27 cellular contexts compared by ENCODE assay signal in the genomic region with DNA sequence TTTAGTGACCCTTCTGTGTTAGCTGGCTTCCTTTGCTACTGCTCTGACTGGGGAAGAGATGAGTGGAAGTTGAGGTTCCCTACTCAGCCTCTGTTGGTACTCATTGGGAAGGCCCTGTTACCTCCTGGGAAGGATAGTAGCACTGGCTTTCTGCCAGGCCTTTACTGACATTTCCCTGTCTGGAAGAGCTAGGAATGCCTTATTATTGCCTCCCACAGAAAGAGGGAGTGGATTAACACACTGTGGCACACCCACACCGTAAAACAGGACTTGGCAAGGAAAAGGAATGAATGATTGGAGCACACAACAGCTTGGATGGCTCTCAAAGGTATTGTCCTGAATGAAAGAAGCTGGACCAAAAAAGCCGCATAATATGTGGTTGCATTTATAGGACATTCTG. TPM values are rescaled to one million over a fixed set of nuclear protein-coding genes. Genes with fewer than 3 reads are reported as not detected.
DNase-seq lines count a peak whose midpoint lies in the region; ATAC-seq, FAIRE-seq and TF ChIP-seq lines count a peak whose summit lies in the region.
"Had no signal": no experiment of that assay in that cellular context is flagged by ENCODE, and none has a peak within 500 bp of the region (broad histone marks: within the 10 kb centered on the region; RNA-seq: fewer than 3 reads in every experiment).

No MANE protein-coding gene starts in this region.

- peak overlapping the region; percentile 25 for H3K27ac Mint-ChIP-seq in activated CD4-positive, alpha-beta T cell treated with anti-CD3 and anti-CD28 coated beads, Interleukin-2, amount 10 ng/mL, durations not matched to agents 24 days and 14 days
- H3K27ac Mint-ChIP-seq in CD4-positive, alpha-beta T cell: peak overlapping the region; percentile 95
- H3K27ac Mint-ChIP-seq in activated T-cell treated with anti-CD3 and anti-CD28 coated beads, Interleukin-2, amount 50 U/mL, for 72 hours: peak overlapping the region; percentile 51
- H3K27ac Mint-ChIP-seq in naive B cell (peak overlapping the region in 4 of 6 donors; percentile 22 to 89 (median 52)), glutamatergic neuron (ENCODE audit: unreplicated experiment) (no peak overlapping the region)
- H3K27ac Mint-ChIP-seq: GM23338 had no signal

- H3K4me2 ChIP-seq in HepG2 (ENCODE audit: low read depth, low read length): no peak overlapping the region
- H3K4me2 ChIP-seq: GM23338 had no signal

- H3K27me3 ChIP-seq in CD4-positive, alpha-beta T cell (ENCODE audit: control insufficient read depth, insufficient read depth, low read length): no peaks in the 10 kb centered on the region
- H3K27me3 ChIP-seq in HepG2 (ENCODE audit: control insufficient read depth in 1 of 2, insufficient read depth in 2 of 2, low read length in 2 of 2): peaks cover 0 to 21% of the 10 kb centered on the region in 2 experiments; a peak in 2 of 5 replicates
- H3K27me3 ChIP-seq: upper lobe of left lung had no signal

- TF ChIP-seq RAD21 in HepG2 (CRISPR knock-in tag; IDR thresholded peaks at IDR 0.05): no peak

- H3K4me1 Mint-ChIP-seq in activated CD4-positive, alpha-beta T cell treated with anti-CD3 and anti-CD28 coated beads, Interleukin-2, amount 10 ng/mL, durations not matched to agents 24 days and 14 days: peaks cover 56% of the 10 kb centered on the region
- peaks cover 92% of the 10 kb centered on the region for H3K4me1 Mint-ChIP-seq in CD4-positive, alpha-beta T cell (ENCODE audit: low read depth)
- peaks cover 73% of the 10 kb centered on the region for H3K4me1 Mint-ChIP-seq in activated T-cell treated with anti-CD3 and anti-CD28 coated beads, Interleukin-2, amount 50 U/mL, for 72 hours (ENCODE audit: low read depth)
- H3K4me1 Mint-ChIP-seq in naive B cell (peaks cover 17 to 32% (median 23%) of the 10 kb centered on the region in 3 donors), glutamatergic neuron (ENCODE audit: low read depth, unreplicated experiment) (no peaks in the 10 kb centered on the region)

- DNase-seq in activated CD4-positive, alpha-beta T cell treated with anti-CD3 and anti-CD28 coated beads, Interleukin-2, amount 10 ng/mL, durations not matched to agents 24 days and 14 days: no peak
- DNase-seq in activated CD4-positive, alpha-beta T cell treated with anti-CD3 and anti-CD28 coated beads, Interleukin-2, amount 50 U/mL, for 1 hour: no peak
- DNase-seq in CD4-positive, alpha-beta T cell: no peak
- DNase-seq in activated T-cell treated with anti-CD3 and anti-CD28 coated beads, Interleukin-2, amount 50 U/mL, for 72 hours: no peak
- DNase-seq in naive B cell (no peak), HepG2 (ENCODE audit: low spot score) (no peak), kidney (no peak), glutamatergic neuron (no peak)
- DNase-seq: activated gamma-delta T cell; AML-193; anterior cingulate cortex; cortex of kidney; DMS53; GF-D8; IMR-90; lower lobe of right lung; NCI-H1105 treated with DMSO at 0.1 percent for 48 hours; NCI-H2081; NCI-H345; OCI-M1; stimulated activated CD8-positive, alpha-beta memory T cell treated with anti-CD3 and anti-CD28 coated beads, Interleukin-4, amount 100 ng/mL, for 48 hours; upper lobe of left lung had no signal

- POLR2A ChIA-PET in CD4-positive, alpha-beta T cell (lab: Charles Lee): interaction anchor here (0.6 to 4.7 kb wide), 3 partner anchors 12 to 53 kb away, joined by 3 to 30 read pairs (median 7); a partner anchor contains a TSS
- POLR2A ChIA-PET in HepG2 (lab: Yijun Ruan, JAX): no interaction called here

- no peak for TF ChIP-seq CTCF in CD4-positive, alpha-beta T cell (IDR thresholded peaks at IDR 0.05)
- TF ChIP-seq CTCF in HepG2 (CRISPR knock-in tag; IDR thresholded peaks at IDR 0.05) (no peak), kidney (IDR thresholded peaks at IDR 0.05; ENCODE audit: borderline replicate concordance, extremely low read depth, insufficient read depth) (no peak), glutamatergic neuron (IDR thresholded peaks at IDR 0.05; ENCODE audit: partially characterized antibody, unreplicated experiment) (no peak)

- H3K4me1 ChIP-seq in HepG2 (ENCODE audit: insufficient read depth, low read length): no peaks in the 10 kb centered on the region
- H3K4me1 ChIP-seq in kidney (ENCODE audit: control insufficient read depth in 1 of 2, insufficient read depth in 1 of 2, low read depth in 1 of 2, low read length in 2 of 2): peaks cover 0 to 2% of the 10 kb centered on the region in 2 donors
- H3K4me1 ChIP-seq: lower lobe of right lung, upper lobe of left lung had no signal

- TF ChIP-seq POLR2A in HepG2 (IDR thresholded peaks at IDR 0.05; ENCODE audit: insufficient read depth in 1 of 2, low read depth in 2 of 2, low read length in 2 of 2): no peak

- ATAC-seq in CD4-positive, alpha-beta T cell (ENCODE audit: poor library complexity): no peak
- ATAC-seq in activated T-cell treated with anti-CD3 and anti-CD28 coated beads, Interleukin-2, amount 50 U/mL, for 72 hours (replicated peaks in 1 of 2): no peak
- ATAC-seq in naive B cell (ENCODE audit: low read depth in 2 of 2) (no peak), HepG2 (no peak)
- ATAC-seq: GM23338, lower lobe of right lung had no signal

- no TSS peak for BruUV-seq in HepG2 (replicated peaks; lab: Mats Ljungman, UMichigan)

- peak overlapping the region; percentile 6 for H3K4me3 Mint-ChIP-seq in activated CD4-positive, alpha-beta T cell treated with anti-CD3 and anti-CD28 coated beads, Interleukin-2, amount 10 ng/mL, durations not matched to agents 24 days and 14 days
- peak overlapping the region; percentile 52 for H3K4me3 Mint-ChIP-seq in CD4-positive, alpha-beta T cell
- H3K4me3 Mint-ChIP-seq in activated T-cell treated with anti-CD3 and anti-CD28 coated beads, Interleukin-2, amount 50 U/mL, for 72 hours: peak overlapping the region in 1 of 2 donors; percentile 39
- H3K4me3 Mint-ChIP-seq in naive B cell: no peak overlapping the region
- H3K4me3 Mint-ChIP-seq in glutamatergic neuron (ENCODE audit: unreplicated experiment): no peak overlapping the region
- H3K4me3 Mint-ChIP-seq: GM23338 had no signal

- H3K36me3 ChIP-seq in HepG2 (replicated peaks in 1 of 2; ENCODE audit: control insufficient read depth in 1 of 2, insufficient read depth in 2 of 2, low read length in 2 of 2): no peaks in the 10 kb centered on the region
- H3K36me3 ChIP-seq in kidney (ENCODE audit: control insufficient read depth in 1 of 2, insufficient read depth in 2 of 2, low read length in 2 of 2): no peaks in the 10 kb centered on the region
- H3K36me3 ChIP-seq: lower lobe of right lung, upper lobe of left lung had no signal

- in situ Hi-C loops in HepG2 (cut with HindIII; ENCODE audit: extremely low pct_ligation_motif_present, low pct_unique_long_range_greater_than_20kb): no loop called here

- H3K9me3 Mint-ChIP-seq in activated CD4-positive, alpha-beta T cell treated with anti-CD3 and anti-CD28 coated beads, Interleukin-2, amount 10 ng/mL, durations not matched to agents 24 days and 14 days: peaks cover under 1% of the 10 kb centered on the region
- no peaks in the 10 kb centered on the region for H3K9me3 Mint-ChIP-seq in CD4-positive, alpha-beta T cell
- peaks cover 0 to under 1% of the 10 kb centered on the region in 2 donors for H3K9me3 Mint-ChIP-seq in activated T-cell treated with anti-CD3 and anti-CD28 coated beads, Interleukin-2, amount 50 U/mL, for 72 hours
- H3K9me3 Mint-ChIP-seq in naive B cell (no peaks in the 10 kb centered on the region), glutamatergic neuron (ENCODE audit: unreplicated experiment) (peaks cover 2% of the 10 kb centered on the region)
- H3K9me3 Mint-ChIP-seq: GM23338 had no signal

- no peaks in the 10 kb centered on the region for H4K20me1 ChIP-seq in HepG2 (ENCODE audit: insufficient read depth, low read length)

- no peaks in the 10 kb centered on the region for H3K9me3 ChIP-seq in CD4-positive, alpha-beta T cell (ENCODE audit: control insufficient read depth, low read length)
- H3K9me3 ChIP-seq in HepG2 (ENCODE audit: low read length) (no peaks in the 10 kb centered on the region), kidney (ENCODE audit: control insufficient read depth in 1 of 2, low read length in 2 of 2) (no peaks in the 10 kb centered on the region)
- H3K9me3 ChIP-seq: lower lobe of right lung, upper lobe of left lung had no signal

- WGBS in HepG2 (ENCODE audit: low lambda C conversion rate): 25% methylated on average over 2 of the region's 2 CpGs

- TF ChIP-seq EP300 in HepG2 (IDR thresholded peaks at IDR 0.05; ENCODE audit: low read depth in 2 of 2, low read length in 2 of 2) (no peak), HepG2 (CRISPR knock-in tag; IDR thresholded peaks at IDR 0.05; ENCODE audit: borderline replicate concordance) (no peak)

- H3K9ac ChIP-seq in HepG2 (ENCODE audit: insufficient read depth, low read depth, low read length) (no peak overlapping the region), kidney (ENCODE audit: low read length in 2 of 2) (no peak overlapping the region)

- H2AFZ ChIP-seq in HepG2 (ENCODE audit: low read length): no peak overlapping the region
- H2AFZ ChIP-seq: GM23338 had no signal

- no peak overlapping the region for H3K27ac ChIP-seq in CD4-positive, alpha-beta T cell (ENCODE audit: low read depth, low read length)
- H3K27ac ChIP-seq in HepG2 (ENCODE audit: extremely low read length, insufficient read depth, low read length): no peak overlapping the region
- H3K27ac ChIP-seq in kidney (ENCODE audit: low read depth in 2 of 2, low read length in 2 of 2): no peak overlapping the region
- H3K27ac ChIP-seq: lower lobe of right lung, upper lobe of left lung had no signal

- CTCF ChIA-PET in CD4-positive, alpha-beta T cell (lab: Charles Lee): interaction anchor here (0.9 to 1.4 kb wide), 3 partner anchors 15 to 93 kb away, joined by 3 to 4 read pairs (median 4); no protein-coding TSS in a partner anchor
- CTCF ChIA-PET in HepG2 (lab: Yijun Ruan, JAX; ENCODE audit: low intra/inter-chr PET ratio, low total read pairs): no interaction called here

- H3K36me3 Mint-ChIP-seq in activated CD4-positive, alpha-beta T cell treated with anti-CD3 and anti-CD28 coated beads, Interleukin-2, amount 10 ng/mL, durations not matched to agents 24 days and 14 days (ENCODE audit: low read depth): peaks cover 38% of the 10 kb centered on the region
- H3K36me3 Mint-ChIP-seq in CD4-positive, alpha-beta T cell (ENCODE audit: low read depth): peaks cover 87% of the 10 kb centered on the region
- peaks cover 3 to 8% of the 10 kb centered on the region in 2 donors for H3K36me3 Mint-ChIP-seq in activated T-cell treated with anti-CD3 and anti-CD28 coated beads, Interleukin-2, amount 50 U/mL, for 72 hours (ENCODE audit: insufficient read depth in 2 of 2)
- H3K36me3 Mint-ChIP-seq in naive B cell (peaks cover 7 to 26% of the 10 kb centered on the region in 2 donors), glutamatergic neuron (ENCODE audit: unreplicated experiment) (peaks cover 1% of the 10 kb centered on the region)

- H3K4me3 ChIP-seq in HepG2 (replicated peaks in 1 of 3; ENCODE audit: insufficient read depth in 1 of 3, low read depth in 2 of 3, low read length in 3 of 3) (no peak overlapping the region), kidney (ENCODE audit: low read length in 2 of 2) (no peak overlapping the region)
- H3K4me3 ChIP-seq: GM23338, lower lobe of right lung, upper lobe of left lung had no signal

- intact Hi-C loops in activated CD4-positive, alpha-beta T cell treated with anti-CD3 and anti-CD28 coated beads, Interleukin-2, amount 10 ng/mL, durations not matched to agents 24 days and 14 days (cut with micrococcal nuclease): loop anchor here (2.0 kb wide), 2 partner anchors 13 to 53 kb away; a partner anchor contains a TSS
- intact Hi-C loops in CD4-positive, alpha-beta T cell (cut with DNase I, micrococcal nuclease): loop anchor here in 1 of 2 experiments (2.0 kb wide), 1 partner anchor 13 kb away; a partner anchor contains a TSS
- intact Hi-C loops in HepG2 (cut with micrococcal nuclease; ENCODE audit: unreplicated experiment) (no loop called here), kidney (cut with DNase I) (no loop called here)

- no peak for FAIRE-seq in HepG2 (lab: Jason Lieb, UNC)
- no peak for FAIRE-seq in kidney (lab: Jason Lieb, UNC)
- FAIRE-seq: A204.1, GM18507, islet of Langerhans had no signal

- no peaks in the 10 kb centered on the region for H3K27me3 Mint-ChIP-seq in activated CD4-positive, alpha-beta T cell treated with anti-CD3 and anti-CD28 coated beads, Interleukin-2, amount 10 ng/mL, durations not matched to agents 24 days and 14 days
- H3K27me3 Mint-ChIP-seq in CD4-positive, alpha-beta T cell: no peaks in the 10 kb centered on the region
- no peaks in the 10 kb centered on the region for H3K27me3 Mint-ChIP-seq in activated T-cell treated with anti-CD3 and anti-CD28 coated beads, Interleukin-2, amount 50 U/mL, for 72 hours (ENCODE audit: low read depth)
- H3K27me3 Mint-ChIP-seq in naive B cell (no peaks in the 10 kb centered on the region), glutamatergic neuron (ENCODE audit: unreplicated experiment) (peaks cover 2% of the 10 kb centered on the region)

- no peaks in the 10 kb centered on the region for H3K79me2 ChIP-seq in HepG2 (ENCODE audit: insufficient read depth, low read length)

RNA-seq across cellular contexts. Expression of a gene that starts 12.2 kb away (rescaled TPM):
- 3.1 and 3.4 TPM in 2 replicates for total RNA-seq in activated CD4-positive, alpha-beta T cell treated with anti-CD3 and anti-CD28 coated beads, Interleukin-2, amount 10 ng/mL, durations not matched to agents 24 days and 14 days
- total RNA-seq in CD4-positive, alpha-beta T cell: 10 to 100 TPM; 24.9 to 25.9 TPM
- 1 to 10 TPM; 8.2 to 9.0 TPM for total RNA-seq in activated T-cell treated with anti-CD3 and anti-CD28 coated beads, Interleukin-2, amount 50 U/mL, for 72 hours
- polyA plus RNA-seq in naive B cell (ENCODE audit: low read depth in 6 of 6) (1 to 10 TPM in 4 of 6 donors, under 1 TPM in 2; 0.66 to 2.6 (median 2.3) TPM), HepG2 (2011; rRNA removed) (not detected in 2 replicates), kidney (ENCODE audit: insufficient read depth, low read depth, low replicate concordance) (0.04 TPM)
- total RNA-seq in HepG2 (2016; rRNA removed; fragmentation: Illumina TruSeq; extraction: Trizol) (not detected in 2 replicates), kidney (1.9 TPM), glutamatergic neuron (ENCODE audit: unreplicated experiment) (not detected)
- not detected in 2 replicates for total RNA-seq in HepG2 (2016; cell fraction: cytosol; rRNA removed; fragmentation: Illumina TruSeq; extraction: Trizol; ENCODE audit: low read depth)
- not detected in 2 replicates for total RNA-seq in HepG2 (2016; cell fraction: insoluble cytoplasmic fraction; rRNA removed; fragmentation: Illumina TruSeq; extraction: Trizol)
- total RNA-seq in HepG2 (2016; cell fraction: membrane; rRNA removed; fragmentation: Illumina TruSeq; extraction: Trizol): not detected in 2 replicates
- not detected in 2 replicates for total RNA-seq in HepG2 (2016; cell fraction: nucleus; rRNA removed; fragmentation: Illumina TruSeq; extraction: Trizol)
- polyA plus RNA-seq in HepG2 (2011; cell fraction: cytosol; rRNA removed): not detected in 2 replicates
- polyA plus RNA-seq in HepG2 (2011; cell fraction: nucleus; rRNA removed): not detected in 2 replicates
- not detected in 2 replicates for polyA plus RNA-seq in HepG2 (2012)
- polyA plus RNA-seq in HepG2 (2016; cell fraction: cytosol; fragmentation: Illumina TruSeq; extraction: Trizol; ENCODE audit: low read depth): not detected in 2 replicates
- polyA plus RNA-seq in HepG2 (2016; cell fraction: insoluble cytoplasmic fraction; fragmentation: Illumina TruSeq; extraction: Trizol; ENCODE audit: low read depth): not detected in 2 replicates
- not detected in 2 replicates for polyA plus RNA-seq in HepG2 (2016; cell fraction: membrane; fragmentation: Illumina TruSeq; extraction: Trizol; ENCODE audit: low read depth)
- polyA plus RNA-seq in HepG2 (2016; cell fraction: nucleus; fragmentation: Illumina TruSeq; extraction: Trizol; ENCODE audit: insufficient read depth, low read depth): not detected in 2 replicates
- polyA minus RNA-seq in HepG2 (2011; rRNA and poly(A)+ RNA removed; ENCODE audit: low replicate concordance): not detected in 2 replicates
- polyA minus RNA-seq in HepG2 (2011; cell fraction: cytosol; rRNA and poly(A)+ RNA removed): not detected in 2 replicates
- polyA minus RNA-seq in HepG2 (2011; cell fraction: nucleus; rRNA and poly(A)+ RNA removed): not detected in 2 replicates
- total RNA-seq: fibroblast of lung, GM23338, IMR-90 had no signal
- polyA plus RNA-seq: fibroblast of lung, GM23338, IMR-90 had no signal

Comparison
In these comparisons a context has a peak if more than half of its experiments do, and no peak if none do; other contexts are left out.
1. H3K4me3 Mint-ChIP-seq: peak in activated CD4-positive, alpha-beta T cell treated with anti-CD3 and anti-CD28 coated beads, Interleukin-2, amount 10 ng/mL, durations not matched to agents 24 days and 14 days (single experiment) and CD4-positive, alpha-beta T cell (single experiment); none in naive B cell (0 of 8) and glutamatergic neuron (single experiment).